Comparison of ENCODE assay signal across 2 cellular contexts in genomic region chr10:87654212-87654611, GRCh38.
A peak's percentile ranks its signal among the peaks of the same experiment; 100 is the strongest.
TF ChIP-seq lines count a peak whose summit lies in the region.

No MANE protein-coding gene starts in this region.

TF ChIP-seq in H1, 55 proteins besides CTCF, POLR2A, EP300 and RAD21:
- TF ChIP-seq SIX5 (IDR thresholded peaks at IDR 0.05; ENCODE audit: low read depth, low read length) (no peak), MAFK (IDR thresholded peaks at IDR 0.05; ENCODE audit: low read depth, low read length) (no peak), JUND (IDR thresholded peaks at IDR 0.05; ENCODE audit: low read length) (no peak), CBX5 (IDR thresholded peaks at IDR 0.05; ENCODE audit: low read depth, low read length) (no peak)

TF ChIP-seq in liver, 16 proteins besides CTCF, POLR2A, EP300 and RAD21:
- peak in 1 of 2 donors; percentile 42 for TF ChIP-seq RXRA (IDR thresholded peaks at IDR 0.05)
- TF ChIP-seq, protein P1, sequence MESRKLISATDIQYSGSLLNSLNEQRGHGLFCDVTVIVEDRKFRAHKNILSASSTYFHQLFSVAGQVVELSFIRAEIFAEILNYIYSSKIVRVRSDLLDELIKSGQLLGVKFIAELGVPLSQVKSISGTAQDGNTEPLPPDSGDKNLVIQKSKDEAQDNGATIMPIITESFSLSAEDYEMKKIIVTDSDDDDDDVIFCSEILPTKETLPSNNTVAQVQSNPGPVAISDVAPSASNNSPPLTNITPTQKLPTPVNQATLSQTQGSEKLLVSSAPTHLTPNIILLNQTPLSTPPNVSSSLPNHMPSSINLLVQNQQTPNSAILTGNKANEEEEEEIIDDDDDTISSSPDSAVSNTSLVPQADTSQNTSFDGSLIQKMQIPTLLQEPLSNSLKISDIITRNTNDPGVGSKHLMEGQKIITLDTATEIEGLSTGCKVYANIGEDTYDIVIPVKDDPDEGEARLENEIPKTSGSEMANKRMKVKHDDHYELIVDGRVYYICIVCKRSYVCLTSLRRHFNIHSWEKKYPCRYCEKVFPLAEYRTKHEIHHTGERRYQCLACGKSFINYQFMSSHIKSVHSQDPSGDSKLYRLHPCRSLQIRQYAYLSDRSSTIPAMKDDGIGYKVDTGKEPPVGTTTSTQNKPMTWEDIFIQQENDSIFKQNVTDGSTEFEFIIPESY (IDR thresholded peaks at IDR 0.05) = no peak
- peak; percentile 59 for TF ChIP-seq FOXA2 (IDR thresholded peaks at IDR 0.05)
- no peak for TF ChIP-seq HNF4G (IDR thresholded peaks at IDR 0.05)
- no peak for TF ChIP-seq NR2F2 (IDR thresholded peaks at IDR 0.05)
- TF ChIP-seq MAX (IDR thresholded peaks at IDR 0.05) = peak; percentile 12
- TF ChIP-seq JUND (IDR thresholded peaks at IDR 0.05) = no peak
- TF ChIP-seq FOXA1 (IDR thresholded peaks at IDR 0.05) = peak; percentile 30
- TF ChIP-seq GABPA (IDR thresholded peaks at IDR 0.05 in 1 of 2, conservative IDR thresholded peaks at IDR 0.05 in 1 of 2) = no peak
- TF ChIP-seq HNF4A (conservative IDR thresholded peaks at IDR 0.05) = peak; percentile 26 to 39
- TF ChIP-seq SP1 (IDR thresholded peaks at IDR 0.05) = no peak
- peak; percentile 30 for TF ChIP-seq YY1 (IDR thresholded peaks at IDR 0.05)
- TF ChIP-seq, protein P2, sequence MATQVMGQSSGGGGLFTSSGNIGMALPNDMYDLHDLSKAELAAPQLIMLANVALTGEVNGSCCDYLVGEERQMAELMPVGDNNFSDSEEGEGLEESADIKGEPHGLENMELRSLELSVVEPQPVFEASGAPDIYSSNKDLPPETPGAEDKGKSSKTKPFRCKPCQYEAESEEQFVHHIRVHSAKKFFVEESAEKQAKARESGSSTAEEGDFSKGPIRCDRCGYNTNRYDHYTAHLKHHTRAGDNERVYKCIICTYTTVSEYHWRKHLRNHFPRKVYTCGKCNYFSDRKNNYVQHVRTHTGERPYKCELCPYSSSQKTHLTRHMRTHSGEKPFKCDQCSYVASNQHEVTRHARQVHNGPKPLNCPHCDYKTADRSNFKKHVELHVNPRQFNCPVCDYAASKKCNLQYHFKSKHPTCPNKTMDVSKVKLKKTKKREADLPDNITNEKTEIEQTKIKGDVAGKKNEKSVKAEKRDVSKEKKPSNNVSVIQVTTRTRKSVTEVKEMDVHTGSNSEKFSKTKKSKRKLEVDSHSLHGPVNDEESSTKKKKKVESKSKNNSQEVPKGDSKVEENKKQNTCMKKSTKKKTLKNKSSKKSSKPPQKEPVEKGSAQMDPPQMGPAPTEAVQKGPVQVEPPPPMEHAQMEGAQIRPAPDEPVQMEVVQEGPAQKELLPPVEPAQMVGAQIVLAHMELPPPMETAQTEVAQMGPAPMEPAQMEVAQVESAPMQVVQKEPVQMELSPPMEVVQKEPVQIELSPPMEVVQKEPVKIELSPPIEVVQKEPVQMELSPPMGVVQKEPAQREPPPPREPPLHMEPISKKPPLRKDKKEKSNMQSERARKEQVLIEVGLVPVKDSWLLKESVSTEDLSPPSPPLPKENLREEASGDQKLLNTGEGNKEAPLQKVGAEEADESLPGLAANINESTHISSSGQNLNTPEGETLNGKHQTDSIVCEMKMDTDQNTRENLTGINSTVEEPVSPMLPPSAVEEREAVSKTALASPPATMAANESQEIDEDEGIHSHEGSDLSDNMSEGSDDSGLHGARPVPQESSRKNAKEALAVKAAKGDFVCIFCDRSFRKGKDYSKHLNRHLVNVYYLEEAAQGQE (IDR thresholded peaks at IDR 0.05) = no peak
- no peak for TF ChIP-seq TAF1 (conservative IDR thresholded peaks at IDR 0.05)
- TF ChIP-seq EGR1 (IDR thresholded peaks at IDR 0.05; ENCODE audit: low read depth in 2 of 2) = no peak
- TF ChIP-seq, protein P3, sequence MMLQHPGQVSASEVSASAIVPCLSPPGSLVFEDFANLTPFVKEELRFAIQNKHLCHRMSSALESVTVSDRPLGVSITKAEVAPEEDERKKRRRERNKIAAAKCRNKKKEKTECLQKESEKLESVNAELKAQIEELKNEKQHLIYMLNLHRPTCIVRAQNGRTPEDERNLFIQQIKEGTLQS (IDR thresholded peaks at IDR 0.05) = no peak
